In the genomic region with DNA sequence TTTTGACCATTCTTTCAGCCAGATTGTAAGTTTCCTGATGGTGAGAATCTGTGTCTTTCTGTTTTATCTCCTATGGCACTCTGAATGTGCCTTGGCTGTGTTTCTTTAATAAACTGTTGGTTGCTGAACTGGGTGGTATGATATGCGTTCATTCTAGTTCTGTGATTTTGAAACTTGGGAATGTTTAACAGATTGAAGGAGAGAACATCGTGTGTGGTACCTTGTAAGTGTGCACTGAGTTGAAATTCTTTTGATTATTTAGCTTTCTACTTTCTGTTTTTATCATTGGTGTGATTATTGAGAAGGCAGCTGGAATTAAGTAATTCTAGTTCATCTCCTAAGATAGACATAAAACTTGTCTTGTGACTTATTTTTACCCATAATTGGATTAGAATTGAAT, we compare ENCODE assay signal across 15 cellular contexts. TPM values are rescaled to one million over a fixed set of nuclear protein-coding genes. Genes with fewer than 3 reads are reported as not detected.
DNase-seq lines count a peak whose midpoint lies in the region; ATAC-seq and TF ChIP-seq lines count a peak whose summit lies in the region.
"Had no signal": no experiment of that assay in that cellular context is flagged by ENCODE, and none has a peak within 500 bp of the region (broad histone marks: within the 10 kb centered on the region; RNA-seq: fewer than 3 reads in every experiment).

No MANE protein-coding gene starts in this region.

- no peak overlapping the region for H4K5ac ChIP-seq in H9 (ENCODE audit: insufficient read length, low read depth, low read length)

- H3K36me3 Mint-ChIP-seq in T-cell (peaks cover 7% of the 10 kb centered on the region), H9 (ENCODE audit: insufficient read depth in 1 of 3, low read depth in 3 of 3) (peaks cover 0 to 1% (median 0%) of the 10 kb centered on the region in 3 experiments; a peak in 1 of 7 replicates), T-helper 17 cell (ENCODE audit: low read depth) (peaks cover 2% of the 10 kb centered on the region)

- H3K79me1 ChIP-seq in H9 (ENCODE audit: insufficient read depth, low read depth, low read length, poor library complexity, severe bottlenecking): no peaks in the 10 kb centered on the region

- H3K36me3 ChIP-seq in GM23248 (ENCODE audit: low read depth) (0 out of 2 replicates have a peak, but pooled peaks cover 4% of the 10 kb centered on the region), gastroesophageal sphincter (no peaks in the 10 kb centered on the region), skeletal muscle tissue (ENCODE audit: control insufficient read depth in 3 of 3, insufficient read depth in 3 of 3, low read length in 3 of 3) (no peaks in the 10 kb centered on the region)
- H3K36me3 ChIP-seq: right atrium auricular region had no signal

- peaks cover 15% of the 10 kb centered on the region for H3K23me2 ChIP-seq in H9 (ENCODE audit: insufficient read length, low read depth, low read length, poor library complexity, severe bottlenecking)

- H2BK15ac ChIP-seq in H9 (ENCODE audit: low read depth, low read length): no peak overlapping the region

- H2AFZ ChIP-seq in GM23248: no peak overlapping the region
- no peak overlapping the region for H2AFZ ChIP-seq in H9 (ENCODE audit: low read length)

- no peak overlapping the region for H3K14ac ChIP-seq in H9 (ENCODE audit: insufficient read depth, low read length)

- POLR2A ChIA-PET in T-cell (lab: Charles Lee): interaction anchor here in 1 of 2 donors (0.5 kb wide), 1 partner anchor 36 kb away, joined by 5 read pairs; no protein-coding TSS in a partner anchor

- H3K23ac ChIP-seq in H9 (ENCODE audit: insufficient read length, low read depth, low read length): no peak overlapping the region

- H3K4me1 ChIP-seq in GM23248 (ENCODE audit: insufficient read depth) (peaks cover 75% of the 10 kb centered on the region), gastroesophageal sphincter (peaks cover 16 to 88% (median 40%) of the 10 kb centered on the region in 3 donors), skeletal muscle tissue (ENCODE audit: control insufficient read depth in 3 of 3, insufficient read depth in 3 of 3, low read length in 3 of 3) (peaks cover 22 to 49% (median 42%) of the 10 kb centered on the region in 3 donors), H9 (ENCODE audit: insufficient read depth, low read length) (peaks cover 8% of the 10 kb centered on the region; the same call in 1 of the 2 replicates)

- H2BK20ac ChIP-seq in H9 (ENCODE audit: low read depth, low read length, poor library complexity, severe bottlenecking): no peak overlapping the region

- H2BK120ac ChIP-seq in H9 (ENCODE audit: low read depth, low read length, poor library complexity, severe bottlenecking): no peak overlapping the region

- H4K91ac ChIP-seq in H9 (ENCODE audit: insufficient read length, low read depth, low read length): no peak overlapping the region

- H3K27ac Mint-ChIP-seq in T-cell: peak overlapping the region; percentile 30 to 32
- peak overlapping the region in 1 of 3 experiments; percentile 9; a peak in 1 of 7 replicates for H3K27ac Mint-ChIP-seq in H9
- no peak overlapping the region for H3K27ac Mint-ChIP-seq in T-helper 17 cell
- H3K27ac Mint-ChIP-seq: stimulated activated effector memory CD8-positive, alpha-beta T cell treated with anti-CD3 and anti-CD28 coated beads, Interleukin-12 subunit alpha, Interleukin-12 subunit beta, amount 100 ng/mL, for 72 hours had no signal

- no peak overlapping the region for H3K4me3 Mint-ChIP-seq in T-cell
- H3K4me3 Mint-ChIP-seq in H9: no peak overlapping the region
- H3K4me3 Mint-ChIP-seq in T-helper 17 cell: no peak overlapping the region
- H3K4me3 Mint-ChIP-seq: effector memory CD8-positive, alpha-beta T cell; stimulated activated effector memory CD8-positive, alpha-beta T cell treated with anti-CD3 and anti-CD28 coated beads, Interleukin-12 subunit alpha, Interleukin-12 subunit beta, amount 100 ng/mL, for 72 hours had no signal

- peaks cover 74 to 77% (median 75%) of the 10 kb centered on the region in 3 donors for H3K4me1 Mint-ChIP-seq in T-cell
- peaks cover 48 to 53% of the 10 kb centered on the region in 2 experiments for H3K4me1 Mint-ChIP-seq in H9
- H3K4me1 Mint-ChIP-seq in T-helper 17 cell: peaks cover 41% of the 10 kb centered on the region

- no peak overlapping the region for H2BK5ac ChIP-seq in H9 (ENCODE audit: insufficient read length, low read length)

- WGBS in GM23248 (ENCODE audit: low coverage in 1 of 2, low lambda C conversion rate in 2 of 2, missing lambda C conversion rate in 2 of 2), 2 experiments: 54 to 55% methylated on average over 2 of the region's 2 CpGs
- 23 to 48% methylated on average over 2 of the region's 2 CpGs for WGBS in gastroesophageal sphincter (ENCODE audit: low coverage in 1 of 2), 2 donors
- WGBS in H9 (ENCODE audit: extremely low coverage, insufficient read length, low lambda C conversion rate): no CpG with 5 or more reads among the region's 2 CpGs

- peak overlapping the region; percentile 80 for H3K4me2 ChIP-seq in GM23248 (ENCODE audit: unreplicated experiment)
- no peak overlapping the region for H3K4me2 ChIP-seq in H9 (ENCODE audit: insufficient read depth, insufficient read length, low read length)

- no peaks in the 10 kb centered on the region for H3K27me3 ChIP-seq in GM23248 (replicated peaks; ENCODE audit: insufficient read depth)
- no peaks in the 10 kb centered on the region for H3K27me3 ChIP-seq in gastroesophageal sphincter
- no peaks in the 10 kb centered on the region for H3K27me3 ChIP-seq in skeletal muscle tissue (ENCODE audit: control insufficient read depth in 3 of 3, insufficient read depth in 3 of 3, low read length in 3 of 3)
- no peaks in the 10 kb centered on the region for H3K27me3 ChIP-seq in H9 (ENCODE audit: insufficient read depth, low read length)
- H3K27me3 ChIP-seq: right atrium auricular region had no signal

- H3K79me2 ChIP-seq in GM23248 (ENCODE audit: insufficient read depth) (peaks cover 92% of the 10 kb centered on the region), H9 (ENCODE audit: insufficient read depth, low read length) (peaks cover 42% of the 10 kb centered on the region; the same call in 1 of the 2 replicates)

- TF ChIP-seq CTCF in gastroesophageal sphincter (IDR thresholded peaks at IDR 0.05) (no peak), H9 (conservative IDR thresholded peaks at IDR 0.05) (no peak), GM20000 (IDR thresholded peaks at IDR 0.05; ENCODE audit: extremely low read depth, missing control alignments) (no peak)

- H2AK5ac ChIP-seq in H9 (ENCODE audit: insufficient read length, low read length): no peak overlapping the region

- H3K27ac ChIP-seq in GM23248 (peak overlapping the region; percentile 89), gastroesophageal sphincter (peak overlapping the region in 3 of 4 donors; percentile 95 to 98 (median 96)), skeletal muscle tissue (ENCODE audit: low read depth, low read length) (peak overlapping the region; percentile 55), H9 (ENCODE audit: insufficient read length, low read depth, low read length) (no peak overlapping the region)
- H3K27ac ChIP-seq: KMS-11 had no signal

- H3K27me3 Mint-ChIP-seq in T-cell (no peaks in the 10 kb centered on the region), H9 (ENCODE audit: low read depth) (no peaks in the 10 kb centered on the region; the same call in 1 of the 2 replicates), T-helper 17 cell (no peaks in the 10 kb centered on the region)
- H3K27me3 Mint-ChIP-seq: CD4-positive, CD25-positive, alpha-beta regulatory T cell; effector memory CD8-positive, alpha-beta T cell had no signal

- ATAC-seq in T-cell (replicated peaks in 1 of 4): no peak
- ATAC-seq in gastroesophageal sphincter: no peak
- no peak for ATAC-seq in T-helper 17 cell
- ATAC-seq: effector memory CD8-positive, alpha-beta T cell; stimulated activated effector memory CD8-positive, alpha-beta T cell treated with anti-CD3 and anti-CD28 coated beads, Interleukin-12 subunit alpha, Interleukin-12 subunit beta, amount 100 ng/mL, for 72 hours had no signal

- H4K8ac ChIP-seq in H9 (replicated peaks; ENCODE audit: insufficient read length, low read depth, low read length): no peak overlapping the region

- CTCF ChIA-PET in T-cell (lab: Charles Lee): interaction anchor here (0.6 to 1.1 kb wide), 5 partner anchors 8 to 200 kb away, joined by 3 to 5 read pairs (median 3); no protein-coding TSS in a partner anchor

- H3K9ac ChIP-seq in GM23248 (0 out of 2 replicates have a peak overlapping the region, but pooled peaks have one; percentile 93), skeletal muscle tissue (ENCODE audit: low read depth in 1 of 3, low read length in 3 of 3) (no peak overlapping the region), H9 (ENCODE audit: extremely low read depth, insufficient read length, low read length) (no peak overlapping the region)
- H3K9ac ChIP-seq: KMS-11 had no signal

- H3F3A ChIP-seq in GM23248 (ENCODE audit: insufficient read depth): peaks cover 71% of the 10 kb centered on the region

- H3T11ph ChIP-seq in H9 (ENCODE audit: low read length): no peak overlapping the region

- no peak for TF ChIP-seq EP300 in gastroesophageal sphincter (IDR thresholded peaks at IDR 0.05)

- H3K18ac ChIP-seq in H9 (ENCODE audit: insufficient read length, low read depth, low read length): no peak overlapping the region

- no peak overlapping the region for H3K56ac ChIP-seq in H9 (ENCODE audit: insufficient read length, low read depth, low read length)

- H3K9me2 ChIP-seq in GM23248 (ENCODE audit: insufficient read depth): no peaks in the 10 kb centered on the region

- TF ChIP-seq POLR2A in gastroesophageal sphincter (IDR thresholded peaks at IDR 0.05): no peak

- in situ Hi-C loops in GM23248 (cut with MboI): no loop called here

- no peaks in the 10 kb centered on the region for H3K9me3 Mint-ChIP-seq in T-cell
- H3K9me3 Mint-ChIP-seq in H9: no peaks in the 10 kb centered on the region
- H3K9me3 Mint-ChIP-seq: effector memory CD8-positive, alpha-beta T cell; stimulated activated effector memory CD8-positive, alpha-beta T cell treated with anti-CD3 and anti-CD28 coated beads, Interleukin-12 subunit alpha, Interleukin-12 subunit beta, amount 100 ng/mL, for 72 hours had no signal

- H4K20me1 ChIP-seq in GM23248 (ENCODE audit: insufficient read depth) (peaks cover 42% of the 10 kb centered on the region), H9 (ENCODE audit: control insufficient read depth, insufficient read depth, insufficient read length) (no peaks in the 10 kb centered on the region)

- H2BK12ac ChIP-seq in H9 (ENCODE audit: insufficient read length, low read depth, low read length): no peak overlapping the region

- no peak overlapping the region for H3K4ac ChIP-seq in H9 (ENCODE audit: low read depth, low read length)

- peak overlapping the region; percentile 82; the same call in 1 of the 2 replicates for H3K4me3 ChIP-seq in GM23248
- no peak overlapping the region for H3K4me3 ChIP-seq in gastroesophageal sphincter
- no peak overlapping the region for H3K4me3 ChIP-seq in skeletal muscle tissue (ENCODE audit: low read length in 3 of 3)
- H3K4me3 ChIP-seq: right atrium auricular region had no signal

- DNase-seq in GM23248 (no peak), T-cell (no peak), H9 (no peak), DMS 273 (lab: John Stamatoyannopoulos, UW; ENCODE audit: unreplicated experiment) (no peak), T-helper 17 cell (no peak), GM20000 (ENCODE audit: low spot score) (no peak)
- DNase-seq: activated CD4-positive, alpha-beta T cell treated with anti-CD3 and anti-CD28 coated beads, Interleukin-2, amount 50 U/mL, for 4 hours; CD4-positive, CD25-positive, alpha-beta regulatory T cell; effector memory CD8-positive, alpha-beta T cell; stimulated activated CD4-positive, alpha-beta T cell treated with anti-CD3 and anti-CD28 coated beads, Interleukin-4, amount 100 ng/mL, for 4 hours had no signal

- H3K9me3 ChIP-seq in GM23248 (ENCODE audit: low read depth) (no peaks in the 10 kb centered on the region), gastroesophageal sphincter (no peaks in the 10 kb centered on the region), skeletal muscle tissue (ENCODE audit: control insufficient read depth in 3 of 3, low read length in 3 of 3) (no peaks in the 10 kb centered on the region), H9 (ENCODE audit: control insufficient read depth, low read depth, low read length) (no peaks in the 10 kb centered on the region), T-helper 17 cell (ENCODE audit: control insufficient read depth, low read length, poor library complexity, severe bottlenecking) (no peaks in the 10 kb centered on the region)
- H3K9me3 ChIP-seq: right atrium auricular region had no signal

RNA-seq across cellular contexts. Expression of gene BACH1, which starts 4.6 kb away (rescaled TPM):
- total RNA-seq in GM23248 (2014; rRNA removed; shearing (Covaris generic)): 52.4 and 52.7 TPM in 2 replicates
- polyA plus RNA-seq in GM23248 (2016; fragmentation: Nextera tagmentation; extraction: Ambion mirVana): 22.9 and 23.9 TPM in 2 replicates
- total RNA-seq in T-cell: 10 to 100 TPM; 42.9 to 54.8 (median 52.8) TPM
- 10 to 100 TPM; 43.6 to 60.9 (median 52.3) TPM for total RNA-seq in gastroesophageal sphincter
- 126 TPM for total RNA-seq in skeletal muscle tissue
- total RNA-seq in H9 (2021): 40.3 and 42.4 TPM in 2 replicates
- 10 to 100 TPM; 55.6 to 64.2 TPM for total RNA-seq in T-helper 17 cell
